Comparison of ENCODE assay signal across 22 cellular contexts in the genomic region with DNA sequence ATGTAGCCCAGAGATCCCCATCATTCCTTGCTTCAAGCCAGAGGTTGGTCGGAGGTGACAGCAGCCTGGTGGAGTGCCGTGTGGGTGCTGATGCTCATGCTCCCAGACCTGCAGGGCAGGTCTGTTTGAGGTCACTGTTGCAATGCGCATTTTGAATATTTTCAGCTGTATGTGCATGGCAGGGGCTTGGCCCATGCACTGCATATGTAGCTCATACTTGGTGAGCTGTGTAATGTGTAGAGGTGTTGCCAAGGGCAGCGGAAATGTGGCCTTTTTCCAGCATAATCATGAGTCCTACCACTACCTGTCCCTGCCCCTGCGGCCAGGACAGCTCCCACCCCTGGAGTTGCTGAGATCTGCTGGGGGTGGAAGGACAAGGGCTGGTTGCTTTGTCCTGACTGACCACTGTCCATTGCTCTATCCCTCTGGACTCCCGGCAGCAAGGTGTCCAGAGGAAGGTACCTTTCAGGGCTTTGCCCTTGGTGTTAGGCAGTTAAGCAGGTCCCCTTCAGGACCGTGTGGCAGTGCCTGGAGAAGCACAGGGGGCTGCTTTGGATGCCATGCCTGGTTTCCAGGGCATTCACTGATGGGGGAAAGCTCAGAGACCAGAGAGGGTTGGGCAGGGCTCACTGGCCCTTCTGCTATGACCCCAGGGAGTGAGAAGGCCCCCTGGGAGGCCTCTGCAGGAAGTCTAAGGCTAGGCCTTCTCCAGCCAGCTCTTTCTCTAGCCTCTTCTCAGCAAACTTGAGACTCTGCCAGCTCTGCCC.
"Had no signal": no experiment of that assay in that cellular context is flagged by ENCODE, and none has a peak within 500 bp of the region (broad histone marks: within the 10 kb centered on the region; RNA-seq: fewer than 3 reads in every experiment).

No MANE protein-coding gene starts in this region.

- H3K27ac ChIP-seq: coronary artery, upper lobe of left lung, VCaP had no signal

- H3K9me3 Mint-ChIP-seq: activated naive CD4-positive, alpha-beta T cell treated with anti-CD3 and anti-CD28 coated beads for 36 hours; activated naive CD8-positive, alpha-beta T cell treated with anti-CD3 and anti-CD28 coated beads, Interleukin-2, amount 50 U/mL, for 24 hours; activated T-helper 17 cell treated with anti-CD3 and anti-CD28 coated beads, Interleukin-2, amount 50 U/mL, for 72 hours had no signal

- H3K36me3 ChIP-seq: upper lobe of left lung had no signal

- H3K4me3 Mint-ChIP-seq: activated naive CD4-positive, alpha-beta T cell treated with anti-CD3 and anti-CD28 coated beads for 36 hours; activated naive CD8-positive, alpha-beta T cell treated with anti-CD3 and anti-CD28 coated beads, Interleukin-2, amount 50 U/mL, for 24 hours; activated T-helper 17 cell treated with anti-CD3 and anti-CD28 coated beads, Interleukin-2, amount 50 U/mL, for 72 hours had no signal

- H3K27me3 Mint-ChIP-seq: activated T-helper 17 cell treated with anti-CD3 and anti-CD28 coated beads, Interleukin-2, amount 50 U/mL, for 72 hours had no signal

- DNase-seq: activated CD4-positive, alpha-beta T cell treated with anti-CD3 and anti-CD28 coated beads for 1 hour; activated CD4-positive, alpha-beta T cell treated with anti-CD3 and anti-CD28 coated beads, Interleukin-2, amount 50 U/mL, for 4 hours; activated naive CD4-positive, alpha-beta T cell treated with anti-CD3 and anti-CD28 coated beads for 36 hours; activated naive CD8-positive, alpha-beta T cell treated with anti-CD3 and anti-CD28 coated beads, Interleukin-2, amount 50 U/mL, for 24 hours; activated T-cell treated with anti-CD3 and anti-CD28 coated beads for 4 hours; caudate nucleus; effector CD4-positive, alpha-beta T cell; esophagus squamous epithelium; hypothalamus; midbrain; retina; stimulated activated CD4-positive, alpha-beta T cell treated with anti-CD3 and anti-CD28 coated beads, Interleukin-4, amount 100 ng/mL, for 24 hours; stimulated activated CD8-positive, alpha-beta memory T cell treated with anti-CD3 and anti-CD28 coated beads, Interleukin-4, amount 100 ng/mL, for 48 hours; stimulated activated naive CD4-positive, alpha-beta T cell treated with Interleukin-2 at 50 U/mL for 16 hours; T-helper 1 cell; upper lobe of left lung had no signal

- H3K9me3 ChIP-seq: esophagus squamous epithelium, upper lobe of left lung had no signal

- H3K27me3 ChIP-seq: esophagus squamous epithelium had no signal

- H3K4me3 ChIP-seq: coronary artery, esophagus squamous epithelium, lung, skin epidermis, upper lobe of left lung had no signal

- ATAC-seq: activated naive CD8-positive, alpha-beta T cell treated with anti-CD3 and anti-CD28 coated beads, Interleukin-2, amount 50 U/mL, for 24 hours; activated T-helper 17 cell treated with anti-CD3 and anti-CD28 coated beads, Interleukin-2, amount 50 U/mL, for 72 hours; SK-N-SH treated with all-trans-retinoic acid at 6 μM for 48 hours had no signal

- H3K27ac Mint-ChIP-seq: activated naive CD4-positive, alpha-beta T cell treated with anti-CD3 and anti-CD28 coated beads for 36 hours; activated naive CD8-positive, alpha-beta T cell treated with anti-CD3 and anti-CD28 coated beads, Interleukin-2, amount 50 U/mL, for 24 hours had no signal
